Comparison of ENCODE assay signal across 9 cellular contexts in genomic region chr12:85448548-85449139, GRCh38.
DNase-seq lines count a peak whose midpoint lies in the region; ATAC-seq and TF ChIP-seq lines count a peak whose summit lies in the region.
"Had no signal": no experiment of that assay in that cellular context is flagged by ENCODE, and none has a peak within 500 bp of the region (broad histone marks: within the 10 kb centered on the region; RNA-seq: fewer than 3 reads in every experiment).

No MANE protein-coding gene starts in this region.

- ATAC-seq in naive thymus-derived CD4-positive, alpha-beta T cell = no peak
- no peak for ATAC-seq in HG02571 (IDR thresholded peaks at IDR 0.05; ENCODE audit: unreplicated experiment)

- no peaks in the 10 kb centered on the region for H3K79me2 ChIP-seq in parathyroid adenoma

- CTCF ChIA-PET in naive thymus-derived CD4-positive, alpha-beta T cell (lab: Charles Lee) = no interaction called here
- CTCF ChIA-PET in activated naive CD4-positive, alpha-beta T cell treated with anti-CD3 and anti-CD28 coated beads for 36 hours (lab: Charles Lee) = interaction anchor here (0.7 to 1.1 kb wide), 2 partner anchors 20 to 79 kb away, joined by 3 read pairs; no protein-coding TSS in a partner anchor

- H3K4me1 Mint-ChIP-seq in naive thymus-derived CD4-positive, alpha-beta T cell = no peaks in the 10 kb centered on the region
- H3K4me1 Mint-ChIP-seq in activated naive CD4-positive, alpha-beta T cell treated with anti-CD3 and anti-CD28 coated beads for 36 hours (ENCODE audit: low read depth) = no peaks in the 10 kb centered on the region

- H3K27ac Mint-ChIP-seq in naive thymus-derived CD4-positive, alpha-beta T cell = no peak overlapping the region
- H3K27ac Mint-ChIP-seq in activated naive CD4-positive, alpha-beta T cell treated with anti-CD3 and anti-CD28 coated beads for 36 hours = no peak overlapping the region

- H3K4me2 ChIP-seq in parathyroid adenoma (ENCODE audit: low read length) = no peak overlapping the region
- H3K4me2 ChIP-seq: BLaER1 had no signal

- H3K4me3 ChIP-seq in cardiac fibroblast (replicated peaks in 1 of 2; ENCODE audit: low read depth in 2 of 2, low read length in 2 of 2) = no peak overlapping the region
- no peak overlapping the region for H3K4me3 ChIP-seq in parathyroid adenoma (ENCODE audit: low read depth, low read length)
- H3K4me3 ChIP-seq in naive thymus-derived CD4-positive, alpha-beta T cell (ENCODE audit: low read length) = no peak overlapping the region
- H3K4me3 ChIP-seq: BLaER1 had no signal

- no peaks in the 10 kb centered on the region for H3K36me3 Mint-ChIP-seq in naive thymus-derived CD4-positive, alpha-beta T cell
- no peaks in the 10 kb centered on the region for H3K36me3 Mint-ChIP-seq in activated naive CD4-positive, alpha-beta T cell treated with anti-CD3 and anti-CD28 coated beads for 36 hours (ENCODE audit: low read depth)

- no peak overlapping the region for H3K9ac ChIP-seq in parathyroid adenoma
- H3K9ac ChIP-seq: BLaER1 had no signal

- no peaks in the 10 kb centered on the region for H3K9me3 ChIP-seq in parathyroid adenoma (ENCODE audit: control insufficient read depth, low read length)
- H3K9me3 ChIP-seq in naive thymus-derived CD4-positive, alpha-beta T cell (ENCODE audit: control insufficient read depth in 2 of 3, low read length in 3 of 3) = no peaks in the 10 kb centered on the region
- H3K9me3 ChIP-seq: BLaER1 had no signal

- H3K9me3 Mint-ChIP-seq in naive thymus-derived CD4-positive, alpha-beta T cell = peaks cover 0 to 7% (median 0%) of the 10 kb centered on the region in 11 donors
- no peaks in the 10 kb centered on the region for H3K9me3 Mint-ChIP-seq in activated naive CD4-positive, alpha-beta T cell treated with anti-CD3 and anti-CD28 coated beads for 36 hours

- H3K27me3 ChIP-seq in parathyroid adenoma (ENCODE audit: control insufficient read depth, insufficient read depth, low read length) = no peaks in the 10 kb centered on the region
- no peaks in the 10 kb centered on the region for H3K27me3 ChIP-seq in naive thymus-derived CD4-positive, alpha-beta T cell (ENCODE audit: control insufficient read depth in 2 of 2, insufficient read depth in 2 of 2, low read length in 2 of 2)
- H3K27me3 ChIP-seq: BLaER1 had no signal

- H3K27ac ChIP-seq in parathyroid adenoma = no peak overlapping the region
- H3K27ac ChIP-seq in naive thymus-derived CD4-positive, alpha-beta T cell (ENCODE audit: low read depth, low read length) = no peak overlapping the region
- H3K27ac ChIP-seq: BLaER1 had no signal

- no peaks in the 10 kb centered on the region for H3K4me1 ChIP-seq in parathyroid adenoma
- H3K4me1 ChIP-seq in naive thymus-derived CD4-positive, alpha-beta T cell (ENCODE audit: control insufficient read depth in 2 of 2, insufficient read depth in 2 of 2, low read length in 2 of 2) = no peaks in the 10 kb centered on the region
- H3K4me1 ChIP-seq: BLaER1 had no signal

- H3K27me3 Mint-ChIP-seq in naive thymus-derived CD4-positive, alpha-beta T cell = no peaks in the 10 kb centered on the region
- no peaks in the 10 kb centered on the region for H3K27me3 Mint-ChIP-seq in activated naive CD4-positive, alpha-beta T cell treated with anti-CD3 and anti-CD28 coated beads for 36 hours (ENCODE audit: low read depth)

- no peaks in the 10 kb centered on the region for H3K36me3 ChIP-seq in parathyroid adenoma (ENCODE audit: control insufficient read depth, insufficient read depth, low read length)
- no peaks in the 10 kb centered on the region for H3K36me3 ChIP-seq in naive thymus-derived CD4-positive, alpha-beta T cell (ENCODE audit: control insufficient read depth in 2 of 3, insufficient read depth in 3 of 3, low read length in 3 of 3)
- H3K36me3 ChIP-seq: BLaER1 had no signal

- intact Hi-C loops in naive thymus-derived CD4-positive, alpha-beta T cell (cut with micrococcal nuclease) = loop anchor here in 1 of 2 donors (2.0 kb wide), 1 partner anchor 372 kb away; no protein-coding TSS in a partner anchor
- intact Hi-C loops in activated naive CD4-positive, alpha-beta T cell treated with anti-CD3 and anti-CD28 coated beads for 36 hours (cut with micrococcal nuclease) = loop anchor here (2.0 kb wide), 1 partner anchor 372 kb away; no protein-coding TSS in a partner anchor

- TF ChIP-seq CTCF in cardiac fibroblast (IDR thresholded peaks at IDR 0.05; ENCODE audit: low read depth, low read length) (peak; percentile 39), parathyroid adenoma (IDR thresholded peaks at IDR 0.05) (peak; percentile 29)

- H3K4me3 Mint-ChIP-seq in naive thymus-derived CD4-positive, alpha-beta T cell = no peak overlapping the region
- no peak overlapping the region for H3K4me3 Mint-ChIP-seq in activated naive CD4-positive, alpha-beta T cell treated with anti-CD3 and anti-CD28 coated beads for 36 hours

- no peak overlapping the region for H2AFZ ChIP-seq in parathyroid adenoma

- POLR2A ChIA-PET in naive thymus-derived CD4-positive, alpha-beta T cell (lab: Charles Lee) = no interaction called here

- DNase-seq in NCI-H1436 (lab: John Stamatoyannopoulos, UW) (peak; percentile 9), NCI-H1436 treated with DMSO at 0.1 percent for 48 hours (lab: John Stamatoyannopoulos, UW) (no peak), NCI-H1048 (lab: John Stamatoyannopoulos, UW) (peak; percentile 13), cardiac fibroblast (ENCODE audit: low read depth in 2 of 2) (peak; percentile 30 to 31)
- no peak for DNase-seq in naive thymus-derived CD4-positive, alpha-beta T cell
- no peak for DNase-seq in activated naive CD4-positive, alpha-beta T cell treated with anti-CD3 and anti-CD28 coated beads for 36 hours

Comparison
In these comparisons a context has a peak if more than half of its experiments do, and no peak if none do; other contexts are left out.
1. DNase-seq: peak in NCI-H1436 (single experiment), NCI-H1048 (single experiment) and cardiac fibroblast (2 of 2); none in NCI-H1436 treated with DMSO at 0.1 percent for 48 hours (single experiment), naive thymus-derived CD4-positive, alpha-beta T cell (0 of 9) and activated naive CD4-positive, alpha-beta T cell treated with anti-CD3 and anti-CD28 coated beads for 36 hours (single experiment).